In the genomic region with DNA sequence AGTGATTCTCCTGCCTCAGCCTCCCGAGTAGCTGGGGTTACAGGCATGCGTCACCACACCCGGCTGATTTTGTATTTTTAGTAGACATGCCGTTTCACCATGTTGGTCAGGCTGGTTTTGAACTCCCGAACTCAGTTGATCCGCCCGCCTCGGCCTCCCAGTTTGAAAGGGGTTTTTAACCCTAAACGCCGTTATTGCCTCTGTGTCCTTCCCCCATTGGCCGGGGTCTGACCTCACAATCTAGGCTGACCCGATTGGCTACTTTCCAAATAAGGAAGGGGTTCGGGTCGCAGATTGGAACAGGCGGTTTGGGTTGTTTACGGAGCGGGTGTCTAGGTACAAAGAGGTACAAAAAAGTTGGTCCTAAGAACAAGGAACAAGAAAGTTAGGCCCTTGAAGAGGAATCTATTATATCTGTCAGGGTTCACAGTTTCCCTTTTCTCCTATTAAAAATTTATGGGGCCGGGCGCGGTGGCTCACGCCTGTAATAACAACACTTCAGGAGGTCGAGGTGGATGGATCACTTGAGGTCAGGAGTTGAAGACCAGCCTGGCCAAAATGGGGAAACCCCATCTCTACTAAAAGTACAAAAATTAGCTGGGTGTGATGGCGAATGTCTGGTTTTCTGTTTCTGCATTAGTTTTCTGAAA, we compare ENCODE assay signal across 8 cellular contexts. TPM values are rescaled to one million over a fixed set of nuclear protein-coding genes. Genes with fewer than 3 reads are reported as not detected.
DNase-seq lines count a peak whose midpoint lies in the region; ATAC-seq and TF ChIP-seq lines count a peak whose summit lies in the region.

No MANE protein-coding gene starts in this region.

- intact Hi-C loops in esophagus squamous epithelium (cut with DNase I) (no loop called here), upper lobe of right lung (cut with DNase I) (no loop called here)

- peaks cover 72% of the 10 kb centered on the region for H3K36me3 Mint-ChIP-seq in nephron progenitor cell (ENCODE audit: low read depth)

- no peak for TF ChIP-seq POLR2A in esophagus squamous epithelium (IDR thresholded peaks at IDR 0.05)

- H3K27me3 Mint-ChIP-seq in nephron progenitor cell (ENCODE audit: low read depth, poor library complexity): peaks cover 6% of the 10 kb centered on the region

- H3K36me3 ChIP-seq in esophagus squamous epithelium: peaks cover 0 to 3% (median 0%) of the 10 kb centered on the region in 3 donors
- H3K36me3 ChIP-seq in upper lobe of right lung: no peaks in the 10 kb centered on the region

- DNase-seq in EH (ENCODE audit: low read depth) (peak; percentile 3), NCI-H146 treated with DMSO at 0.1 percent for 48 hours (lab: John Stamatoyannopoulos, UW; ENCODE audit: unreplicated experiment) (peak; percentile 38), activated T-cell treated with anti-CD3 and anti-CD28 coated beads for 1 hour (ENCODE audit: low read depth) (peak; percentile 8), esophagus squamous epithelium (lab: John Stamatoyannopoulos, UW) (no peak), nephron progenitor cell (peak; percentile 6), upper lobe of right lung (peak; percentile 63), COR-L47 (lab: John Stamatoyannopoulos, UW) (no peak)

- H3K27ac Mint-ChIP-seq in nephron progenitor cell: peak overlapping the region; percentile 100

- 4 to 13% methylated on average over 19 to 22 of the region's 23 CpGs for WGBS in esophagus squamous epithelium, 2 donors

- ATAC-seq in upper lobe of right lung (no peak), HG03521 (IDR thresholded peaks at IDR 0.05; ENCODE audit: unreplicated experiment) (no peak)

- H3K27me3 ChIP-seq in esophagus squamous epithelium: no peaks in the 10 kb centered on the region
- no peaks in the 10 kb centered on the region for H3K27me3 ChIP-seq in upper lobe of right lung

- H3K4me3 ChIP-seq in esophagus squamous epithelium (peak overlapping the region; percentile 61 to 86 (median 73)), upper lobe of right lung (peak overlapping the region; percentile 79)

- H3K4me1 ChIP-seq in esophagus squamous epithelium (peaks cover 9 to 34% (median 9%) of the 10 kb centered on the region in 3 donors), upper lobe of right lung (peaks cover 4% of the 10 kb centered on the region)

- peaks cover 0 to 33% (median 4%) of the 10 kb centered on the region in 3 donors for H3K9me3 ChIP-seq in esophagus squamous epithelium
- H3K9me3 ChIP-seq in upper lobe of right lung: no peaks in the 10 kb centered on the region

- peak overlapping the region; percentile 98 for H3K4me3 Mint-ChIP-seq in nephron progenitor cell

- H3K4me1 Mint-ChIP-seq in nephron progenitor cell: peaks cover 5% of the 10 kb centered on the region

- no peak for TF ChIP-seq CTCF in esophagus squamous epithelium (IDR thresholded peaks at IDR 0.05)
- TF ChIP-seq CTCF in nephron progenitor cell (IDR thresholded peaks at IDR 0.05): no peak
- no peak for TF ChIP-seq CTCF in upper lobe of right lung (IDR thresholded peaks at IDR 0.05)

- H3K9me3 Mint-ChIP-seq in nephron progenitor cell: peaks cover 99% of the 10 kb centered on the region

- H3K27ac ChIP-seq in esophagus squamous epithelium (peak overlapping the region; percentile 79 to 97 (median 96)), upper lobe of right lung (peak overlapping the region; percentile 85)

RNA-seq across cellular contexts. Expression of a gene that starts 1.0 kb away (rescaled TPM):
- 1 to 10 TPM in 3 of 4 donors, under 1 TPM in 1; 0.95 to 4.5 (median 2.7) TPM for total RNA-seq in esophagus squamous epithelium
- 8.1 TPM for total RNA-seq in upper lobe of right lung

RNA-seq across cellular contexts. Expression of a gene that starts 34.0 kb away (rescaled TPM):
- total RNA-seq in esophagus squamous epithelium (10 to 100 TPM in 1 of 4 donors, 1 to 10 TPM in 3; 4.7 to 12.7 (median 7.4) TPM), upper lobe of right lung (1.9 TPM)

RNA-seq across cellular contexts. Expression of a gene that starts 45.2 kb away (rescaled TPM):
- 10 to 100 TPM; 12.1 to 24.0 (median 17.8) TPM for total RNA-seq in esophagus squamous epithelium
- total RNA-seq in upper lobe of right lung: 22.1 TPM

Comparison
In these comparisons a context has a peak if more than half of its experiments do, and no peak if none do; other contexts are left out.
1. DNase-seq: peak in EH (single experiment), NCI-H146 treated with DMSO at 0.1 percent for 48 hours (single experiment), activated T-cell treated with anti-CD3 and anti-CD28 coated beads for 1 hour (single experiment), nephron progenitor cell (single experiment) and upper lobe of right lung (single experiment); none in esophagus squamous epithelium (single experiment) and COR-L47 (single experiment).